ENCODE assay signal across 9 cellular contexts in the genomic region with DNA sequence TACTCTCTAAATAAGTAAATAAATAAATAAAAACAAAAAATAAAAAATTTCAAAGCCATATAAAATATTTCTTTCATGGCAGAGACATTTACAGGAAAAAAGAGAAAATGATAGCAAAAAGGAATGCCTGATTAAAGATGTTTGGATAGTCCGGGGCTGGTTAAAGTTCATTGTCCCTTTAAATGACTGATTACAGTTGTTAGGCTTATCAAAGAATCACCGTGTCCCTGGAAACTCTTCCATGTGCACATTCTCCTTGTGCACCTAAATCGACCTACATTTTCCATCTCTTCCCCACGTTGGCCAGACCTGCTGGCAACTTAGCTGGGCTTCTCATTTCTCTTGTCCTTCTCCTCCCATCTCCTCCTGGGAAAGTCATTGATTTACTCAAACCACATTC.
"Had no signal": no experiment of that assay in that cellular context is flagged by ENCODE, and none has a peak within 500 bp of the region (broad histone marks: within the 10 kb centered on the region; RNA-seq: fewer than 3 reads in every experiment).

No MANE protein-coding gene starts in this region.

- H3K27ac ChIP-seq: GM23248, HL-60 had no signal

- H3K4me1 ChIP-seq: HAP-1 had no signal

- H3K27ac Mint-ChIP-seq: HFFc6 had no signal

- FAIRE-seq: K562 had no signal

- H3K4me3 ChIP-seq: GM23248, HAP-1, K562 had no signal

- H2AFZ ChIP-seq: GM23248 had no signal

- DNase-seq: GM23248, H7, HFFc6, IMR-90, KG1 had no signal

- ATAC-seq: HCT116, K562 had no signal

- H3K9ac ChIP-seq: GM23248 had no signal

- H3K4me3 Mint-ChIP-seq: HFFc6 had no signal

- H3K36me3 ChIP-seq: HAP-1 had no signal

- H3K9me3 ChIP-seq: HAP-1 had no signal
